29 cellular contexts compared by ENCODE assay signal in genomic region chr7:8932751-8933150, GRCh38.
"Had no signal": no experiment of that assay in that cellular context is flagged by ENCODE, and none has a peak within 500 bp of the region (broad histone marks: within the 10 kb centered on the region; RNA-seq: fewer than 3 reads in every experiment).

No MANE protein-coding gene starts in this region.

- H3K36me3 ChIP-seq: ovary, right lobe of liver, sigmoid colon, spleen, suprapubic skin, tibial artery, transverse colon, upper lobe of left lung, vagina had no signal

- H3K4me1 ChIP-seq: parathyroid adenoma, psoas muscle, right lobe of liver, sigmoid colon, spleen, suprapubic skin, testis, tibial artery, transverse colon, vagina had no signal

- H2AFZ ChIP-seq: parathyroid adenoma had no signal

- H3K9me3 Mint-ChIP-seq: nephron had no signal

- ATAC-seq: naive thymus-derived CD4-positive, alpha-beta T cell; natural killer cell; psoas muscle; right cardiac atrium; right lobe of liver; stimulated activated memory B cell treated with anti-CD40 and anti-IgM and Interleukin-4, amounts not matched to agents 10 μg/mL and 1 μg/mL and 100 μg/mL, for 72 hours; stimulated activated naive CD8-positive, alpha-beta T cell treated with anti-CD3 and anti-CD28 coated beads, Interleukin-15, amount 100 ng/mL, for 72 hours; stimulated activated naive CD8-positive, alpha-beta T cell treated with anti-CD3 and anti-CD28 coated beads, Interleukin-15, Interleukin-2, amounts not matched to agents 100 U/mL and 50 U/mL, for 24 hours had no signal

- H3K27me3 ChIP-seq: ovary, right lobe of liver, sigmoid colon, spleen, suprapubic skin, testis, tibial artery, transverse colon, upper lobe of left lung, vagina had no signal

- H3K4me3 ChIP-seq: ovary, psoas muscle, right lobe of liver, sigmoid colon, spleen, suprapubic skin, testis, tibial artery, transverse colon, upper lobe of left lung, vagina had no signal

- H3K9ac ChIP-seq: parathyroid adenoma had no signal

- H3K4me1 Mint-ChIP-seq: naive thymus-derived CD4-positive, alpha-beta T cell; natural killer cell; nephron; stimulated activated memory B cell treated with anti-CD40 and anti-IgM and Interleukin-4, amounts not matched to agents 10 μg/mL and 1 μg/mL and 100 μg/mL, for 72 hours; stimulated activated naive CD8-positive, alpha-beta T cell treated with anti-CD3 and anti-CD28 coated beads, Interleukin-15, amount 100 ng/mL, for 72 hours had no signal

- H3K79me2 ChIP-seq: parathyroid adenoma had no signal

- H3K36me3 Mint-ChIP-seq: naive thymus-derived CD4-positive, alpha-beta T cell; stimulated activated memory B cell treated with anti-CD40 and anti-IgM and Interleukin-4, amounts not matched to agents 10 μg/mL and 1 μg/mL and 100 μg/mL, for 72 hours had no signal

- H3K4me3 Mint-ChIP-seq: naive thymus-derived CD4-positive, alpha-beta T cell; natural killer cell; nephron; stimulated activated memory B cell treated with anti-CD40 and anti-IgM and Interleukin-4, amounts not matched to agents 10 μg/mL and 1 μg/mL and 100 μg/mL, for 72 hours; stimulated activated naive CD8-positive, alpha-beta T cell treated with anti-CD3 and anti-CD28 coated beads, Interleukin-15, amount 100 ng/mL, for 72 hours had no signal

- H3K27ac ChIP-seq: ovary, parathyroid adenoma, psoas muscle, right lobe of liver, sigmoid colon, spleen, suprapubic skin, testis, tibial artery, transverse colon, upper lobe of left lung, vagina had no signal

- H3K27me3 Mint-ChIP-seq: naive thymus-derived CD4-positive, alpha-beta T cell; progenitor cell of endocrine pancreas; stimulated activated memory B cell treated with anti-CD40 and anti-IgM and Interleukin-4, amounts not matched to agents 10 μg/mL and 1 μg/mL and 100 μg/mL, for 72 hours; stimulated activated naive CD8-positive, alpha-beta T cell treated with anti-CD3 and anti-CD28 coated beads, Interleukin-15, amount 100 ng/mL, for 72 hours had no signal

- H3K27ac Mint-ChIP-seq: naive thymus-derived CD4-positive, alpha-beta T cell; natural killer cell; nephron; progenitor cell of endocrine pancreas; stimulated activated memory B cell treated with anti-CD40 and anti-IgM and Interleukin-4, amounts not matched to agents 10 μg/mL and 1 μg/mL and 100 μg/mL, for 72 hours; stimulated activated naive CD8-positive, alpha-beta T cell treated with anti-CD3 and anti-CD28 coated beads, Interleukin-15, amount 100 ng/mL, for 72 hours had no signal

- H3K9me3 ChIP-seq: ovary, psoas muscle, right lobe of liver, sigmoid colon, testis, tibial artery, transverse colon, vagina had no signal

- DNase-seq: naive thymus-derived CD4-positive, alpha-beta T cell; natural killer cell; occipital lobe; ovary; posterior cingulate gyrus; psoas muscle; right cardiac atrium; right lobe of liver; sigmoid colon; small intestine; spleen; stimulated activated CD4-positive, alpha-beta T cell treated with anti-CD3 and anti-CD28 coated beads, Interleukin-12 subunit alpha, Interleukin-12 subunit beta, amount 100 ng/mL, for 4 hours; stimulated activated CD4-positive, alpha-beta T cell treated with anti-CD3 and anti-CD28 coated beads, Interleukin-1b, Interleukin-23, amount 100 ng/mL, for 48 hours; stimulated activated CD4-positive, alpha-beta T cell treated with anti-CD3 and anti-CD28 coated beads, Interleukin-4, amount 100 ng/mL, for 24 hours; stimulated activated CD8-positive, alpha-beta memory T cell treated with anti-CD3 and anti-CD28 coated beads, Interleukin-4, amount 100 ng/mL, for 48 hours; stimulated activated naive CD4-positive, alpha-beta T cell; stimulated activated naive CD8-positive, alpha-beta T cell treated with anti-CD3 and anti-CD28 coated beads, Interleukin-15, amount 100 ng/mL, for 72 hours; stimulated activated naive CD8-positive, alpha-beta T cell treated with anti-CD3 and anti-CD28 coated beads, Interleukin-15, Interleukin-2, amounts not matched to agents 100 U/mL and 50 U/mL, for 24 hours; substantia nigra; testis; tibial artery; transverse colon; upper lobe of left lung had no signal
